8 cellular contexts compared by ENCODE assay signal in the genomic region with DNA sequence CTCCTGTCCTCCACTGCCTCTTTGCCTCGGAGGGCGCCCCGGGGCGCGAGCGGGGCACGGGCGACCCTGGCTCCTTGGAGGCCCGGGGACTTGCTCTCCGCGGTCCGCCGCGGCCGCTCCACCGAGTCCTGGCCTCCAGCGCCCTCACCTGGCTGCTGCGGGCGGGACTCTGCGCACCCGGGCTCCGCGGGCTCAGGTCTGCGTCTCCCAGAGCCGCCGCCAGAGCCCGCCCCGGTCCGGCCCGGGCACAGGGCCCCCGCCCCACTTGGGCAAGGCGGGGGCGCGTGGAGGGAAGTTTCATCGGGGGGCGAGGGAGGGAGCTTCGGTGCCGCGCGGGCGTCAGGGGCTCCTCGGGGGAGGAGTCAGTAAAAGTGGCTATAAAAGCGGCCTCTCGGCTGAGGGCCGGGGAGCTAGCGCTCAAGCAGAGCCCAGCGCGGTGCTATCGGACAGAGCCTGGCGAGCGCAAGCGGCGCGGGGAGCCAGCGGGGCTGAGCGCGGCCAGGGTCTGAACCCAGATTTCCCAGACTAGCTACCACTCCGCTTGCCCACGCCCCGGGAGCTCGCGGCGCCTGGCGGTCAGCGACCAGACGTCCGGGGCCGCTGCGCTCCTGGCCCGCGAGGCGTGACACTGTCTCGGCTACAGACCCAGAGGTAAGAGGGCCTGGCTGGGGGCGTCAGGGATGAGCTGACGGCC. TPM values are rescaled to one million over a fixed set of nuclear protein-coding genes. Genes with fewer than 3 reads are reported as not detected.
A peak's percentile ranks its signal among the peaks of the same experiment; 100 is the strongest.
DNase-seq lines count a peak whose midpoint lies in the region; ATAC-seq, FAIRE-seq and TF ChIP-seq lines count a peak whose summit lies in the region.

A gene with protein sequence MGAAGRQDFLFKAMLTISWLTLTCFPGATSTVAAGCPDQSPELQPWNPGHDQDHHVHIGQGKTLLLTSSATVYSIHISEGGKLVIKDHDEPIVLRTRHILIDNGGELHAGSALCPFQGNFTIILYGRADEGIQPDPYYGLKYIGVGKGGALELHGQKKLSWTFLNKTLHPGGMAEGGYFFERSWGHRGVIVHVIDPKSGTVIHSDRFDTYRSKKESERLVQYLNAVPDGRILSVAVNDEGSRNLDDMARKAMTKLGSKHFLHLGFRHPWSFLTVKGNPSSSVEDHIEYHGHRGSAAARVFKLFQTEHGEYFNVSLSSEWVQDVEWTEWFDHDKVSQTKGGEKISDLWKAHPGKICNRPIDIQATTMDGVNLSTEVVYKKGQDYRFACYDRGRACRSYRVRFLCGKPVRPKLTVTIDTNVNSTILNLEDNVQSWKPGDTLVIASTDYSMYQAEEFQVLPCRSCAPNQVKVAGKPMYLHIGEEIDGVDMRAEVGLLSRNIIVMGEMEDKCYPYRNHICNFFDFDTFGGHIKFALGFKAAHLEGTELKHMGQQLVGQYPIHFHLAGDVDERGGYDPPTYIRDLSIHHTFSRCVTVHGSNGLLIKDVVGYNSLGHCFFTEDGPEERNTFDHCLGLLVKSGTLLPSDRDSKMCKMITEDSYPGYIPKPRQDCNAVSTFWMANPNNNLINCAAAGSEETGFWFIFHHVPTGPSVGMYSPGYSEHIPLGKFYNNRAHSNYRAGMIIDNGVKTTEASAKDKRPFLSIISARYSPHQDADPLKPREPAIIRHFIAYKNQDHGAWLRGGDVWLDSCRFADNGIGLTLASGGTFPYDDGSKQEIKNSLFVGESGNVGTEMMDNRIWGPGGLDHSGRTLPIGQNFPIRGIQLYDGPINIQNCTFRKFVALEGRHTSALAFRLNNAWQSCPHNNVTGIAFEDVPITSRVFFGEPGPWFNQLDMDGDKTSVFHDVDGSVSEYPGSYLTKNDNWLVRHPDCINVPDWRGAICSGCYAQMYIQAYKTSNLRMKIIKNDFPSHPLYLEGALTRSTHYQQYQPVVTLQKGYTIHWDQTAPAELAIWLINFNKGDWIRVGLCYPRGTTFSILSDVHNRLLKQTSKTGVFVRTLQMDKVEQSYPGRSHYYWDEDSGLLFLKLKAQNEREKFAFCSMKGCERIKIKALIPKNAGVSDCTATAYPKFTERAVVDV (N-terminal part only) (plus strand): TSS at position 407 of the 694 bp plus-strand sequence. CDS start 94,510 bp downstream, outside the sequence.

- no peaks in the 10 kb centered on the region for H3K36me3 ChIP-seq in BLaER1
- no peaks in the 10 kb centered on the region for H3K36me3 ChIP-seq in neural cell (ENCODE audit: insufficient read depth, low read length)
- no peaks in the 10 kb centered on the region for H3K36me3 ChIP-seq in thymus (ENCODE audit: control insufficient read depth, insufficient read depth)

- H3K27ac ChIP-seq in BLaER1 (no peak within 1 kb of the TSS), neural cell (ENCODE audit: low read length) (no peak within 1 kb of the TSS), thymus (ENCODE audit: low read depth) (no peak within 1 kb of the TSS)

- no peaks in the 10 kb centered on the region for H3K36me3 Mint-ChIP-seq in activated T-helper 2 cell treated with anti-CD3 and anti-CD28 coated beads, Interferon-gamma antibody, Interleukin-2, Interleukin-4, amounts not matched to agents 10 μg/mL and 5 μg/mL and 100 μg/mL, durations not matched to agents 14 hours and 24 hours and 36 hours (ENCODE audit: low read depth)

- no peak for FAIRE-seq in H54 (lab: Jason Lieb, UNC)

- H3K79me2 ChIP-seq in neural cell (replicated peaks; ENCODE audit: insufficient read depth, low read length), result no peaks in the 10 kb centered on the region

- peak; percentile 90 for TF ChIP-seq RAD21 in neural cell (conservative IDR thresholded peaks at IDR 0.05)

- H3K27me3 ChIP-seq in BLaER1 (peaks cover 65% of the 10 kb centered on the region), neural cell (ENCODE audit: insufficient read depth, low read depth, low read length) (peaks cover 57% of the 10 kb centered on the region), thymus (ENCODE audit: control insufficient read depth, insufficient read depth) (peaks cover 48% of the 10 kb centered on the region)

- H3K4me1 ChIP-seq in BLaER1, result peaks cover 17% of the 10 kb centered on the region; the same call in 1 of the 2 replicates
- no peaks in the 10 kb centered on the region for H3K4me1 ChIP-seq in thymus (ENCODE audit: control insufficient read depth, insufficient read depth, low read length)

- intact Hi-C loops in activated T-helper 2 cell treated with anti-CD3 and anti-CD28 coated beads, Interferon-gamma antibody, Interleukin-2, Interleukin-4, amounts not matched to agents 10 μg/mL and 5 μg/mL and 100 μg/mL, durations not matched to agents 14 hours and 24 hours and 36 hours (cut with micrococcal nuclease), result loop anchor here (2.0 to 5.0 kb wide), 2 partner anchors 87 to 192 kb away; no protein-coding TSS in a partner anchor

- peak within 1 kb of the TSS; percentile 77 for H3K4me3 Mint-ChIP-seq in activated T-helper 2 cell treated with anti-CD3 and anti-CD28 coated beads, Interferon-gamma antibody, Interleukin-2, Interleukin-4, amounts not matched to agents 10 μg/mL and 5 μg/mL and 100 μg/mL, durations not matched to agents 14 hours and 24 hours and 36 hours (ENCODE audit: low read depth)

- H3K9me2 ChIP-seq in neural cell (ENCODE audit: insufficient read depth, low read length), result no peaks in the 10 kb centered on the region

- H3F3A ChIP-seq in neural cell (ENCODE audit: insufficient read depth, low read length, poor library complexity, severe bottlenecking), result no peaks in the 10 kb centered on the region

- H3K4me1 Mint-ChIP-seq in activated T-helper 2 cell treated with anti-CD3 and anti-CD28 coated beads, Interferon-gamma antibody, Interleukin-2, Interleukin-4, amounts not matched to agents 10 μg/mL and 5 μg/mL and 100 μg/mL, durations not matched to agents 14 hours and 24 hours and 36 hours (ENCODE audit: low read depth), result peaks cover 31% of the 10 kb centered on the region

- H3K27ac Mint-ChIP-seq in activated T-helper 2 cell treated with anti-CD3 and anti-CD28 coated beads, Interferon-gamma antibody, Interleukin-2, Interleukin-4, amounts not matched to agents 10 μg/mL and 5 μg/mL and 100 μg/mL, durations not matched to agents 14 hours and 24 hours and 36 hours, result no peak within 1 kb of the TSS

- peak within 1 kb of the TSS; percentile 4 for H2AFZ ChIP-seq in neural cell (ENCODE audit: low read depth, low read length)

- H3K9me3 Mint-ChIP-seq in activated T-helper 2 cell treated with anti-CD3 and anti-CD28 coated beads, Interferon-gamma antibody, Interleukin-2, Interleukin-4, amounts not matched to agents 10 μg/mL and 5 μg/mL and 100 μg/mL, durations not matched to agents 14 hours and 24 hours and 36 hours, result no peaks in the 10 kb centered on the region

- H3K4me2 ChIP-seq in BLaER1 (peak within 1 kb of the TSS; percentile 74), neural cell (ENCODE audit: low read length) (peak within 1 kb of the TSS; percentile 44)

- peak within 1 kb of the TSS; percentile 52 for H3K4me3 ChIP-seq in BLaER1
- H3K4me3 ChIP-seq in neural cell (ENCODE audit: low read length), result peak within 1 kb of the TSS; percentile 84
- peak within 1 kb of the TSS; percentile 29 for H3K4me3 ChIP-seq in thymus (ENCODE audit: low read length)

- TF ChIP-seq EP300 in neural cell (conservative IDR thresholded peaks at IDR 0.05; ENCODE audit: poor library complexity, severe bottlenecking), result peak; percentile 8

- 2% methylated on average over 75 of the region's 75 CpGs for WGBS in thymus

- peaks cover 20% of the 10 kb centered on the region; the same call in 1 of the 2 replicates for H4K20me1 ChIP-seq in BLaER1
- H4K20me1 ChIP-seq in neural cell (ENCODE audit: insufficient read depth), result no peaks in the 10 kb centered on the region

- H3K27me3 Mint-ChIP-seq in activated T-helper 2 cell treated with anti-CD3 and anti-CD28 coated beads, Interferon-gamma antibody, Interleukin-2, Interleukin-4, amounts not matched to agents 10 μg/mL and 5 μg/mL and 100 μg/mL, durations not matched to agents 14 hours and 24 hours and 36 hours (ENCODE audit: low read depth), result peaks cover 53% of the 10 kb centered on the region

- peak; percentile 96 for TF ChIP-seq CTCF in neural cell (IDR thresholded peaks at IDR 0.05; ENCODE audit: poor library complexity, severe bottlenecking)

- H3K9ac ChIP-seq in BLaER1, result no peak within 1 kb of the TSS
- peak within 1 kb of the TSS; percentile 31 for H3K9ac ChIP-seq in neural cell (ENCODE audit: low read length)

- DNase-seq in H54 (ENCODE audit: insufficient read length, low spot score), result peak; percentile 76
- peak; percentile 88 for DNase-seq in NCI-H748 (lab: John Stamatoyannopoulos, UW; ENCODE audit: unreplicated experiment)
- DNase-seq in activated T-helper 2 cell treated with anti-CD3 and anti-CD28 coated beads, Interferon-gamma antibody, Interleukin-2, Interleukin-4, amounts not matched to agents 10 μg/mL and 5 μg/mL and 100 μg/mL, durations not matched to agents 14 hours and 24 hours and 36 hours (ENCODE audit: low spot score), result peak; percentile 63
- DNase-seq in foreskin melanocyte, result peak; percentile 64

- TF ChIP-seq POLR2A in H54 (IDR thresholded peaks at IDR 0.05; ENCODE audit: low read depth, low read length), result peak; percentile 43; the same call in 1 of the 2 replicates

- peaks cover 11% of the 10 kb centered on the region; the same call in 1 of the 2 replicates for H3K9me3 ChIP-seq in BLaER1
- H3K9me3 ChIP-seq in neural cell (ENCODE audit: low read length), result no peaks in the 10 kb centered on the region
- no peaks in the 10 kb centered on the region for H3K9me3 ChIP-seq in thymus (ENCODE audit: control insufficient read depth)

- ATAC-seq in HG02981 (IDR thresholded peaks at IDR 0.05; ENCODE audit: unreplicated experiment), result no peak

TF ChIP-seq in neural cell, 6 proteins besides CTCF, POLR2A, EP300 and RAD21 (continues in another document):
- peak; percentile 21 for TF ChIP-seq MXI1 (conservative IDR thresholded peaks at IDR 0.05; ENCODE audit: poor library complexity, severe bottlenecking)

RNA-seq across cellular contexts. Expression of the gene that starts here (rescaled TPM):
- total RNA-seq in activated T-helper 2 cell treated with anti-CD3 and anti-CD28 coated beads, Interferon-gamma antibody, Interleukin-2, Interleukin-4, amounts not matched to agents 10 μg/mL and 5 μg/mL and 100 μg/mL, durations not matched to agents 14 hours and 24 hours and 36 hours, result 0.30 TPM in 1 of 2 replicates, not detected in the other
- polyA plus RNA-seq in neural cell, result 0.04 and 0.06 TPM in 2 replicates
- not detected in 2 replicates for polyA minus RNA-seq in neural cell
- 2.9 TPM for polyA plus RNA-seq in thymus

Comparison
In these comparisons a context has a peak if more than half of its experiments do, and no peak if none do; other contexts are left out.
1. Peak in DNase-seq in activated T-helper 2 cell treated with anti-CD3 and anti-CD28 coated beads, Interferon-gamma antibody, Interleukin-2, Interleukin-4, amounts not matched to agents 10 μg/mL and 5 μg/mL and 100 μg/mL, durations not matched to agents 14 hours and 24 hours and 36 hours; RNA of the gene not detected or under 1 TPM.
2. H3K4me3 ChIP-seq: peak in every context shown above with its lines; median percentile 84 in neural cell; 52 in BLaER1; 29 in thymus.